Comparison of ENCODE assay signal across 1 cellular context in the genomic region with DNA sequence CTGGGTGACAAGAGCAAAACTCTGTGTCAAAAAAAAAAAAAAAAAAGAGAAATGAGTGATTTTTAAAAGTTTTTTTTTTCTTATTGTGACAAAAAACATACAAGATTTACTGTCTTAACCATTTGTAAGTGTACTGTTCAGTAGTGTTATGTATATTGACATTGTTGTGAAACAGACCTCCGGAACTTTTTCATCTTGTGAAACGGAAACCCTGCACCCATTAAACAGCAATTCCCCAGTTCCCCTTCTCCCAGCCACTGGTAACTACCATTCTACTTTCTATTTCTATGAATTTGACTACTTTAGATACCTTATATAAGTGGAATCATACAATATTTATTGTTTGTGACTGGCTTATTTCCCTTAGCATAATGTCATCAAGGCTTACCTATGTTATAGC.
TF ChIP-seq lines count a peak whose summit lies in the region.

No MANE protein-coding gene starts in this region.

TF ChIP-seq in GM12878, 131 proteins besides CTCF, POLR2A, EP300 and RAD21:
- TF ChIP-seq, protein P1, sequence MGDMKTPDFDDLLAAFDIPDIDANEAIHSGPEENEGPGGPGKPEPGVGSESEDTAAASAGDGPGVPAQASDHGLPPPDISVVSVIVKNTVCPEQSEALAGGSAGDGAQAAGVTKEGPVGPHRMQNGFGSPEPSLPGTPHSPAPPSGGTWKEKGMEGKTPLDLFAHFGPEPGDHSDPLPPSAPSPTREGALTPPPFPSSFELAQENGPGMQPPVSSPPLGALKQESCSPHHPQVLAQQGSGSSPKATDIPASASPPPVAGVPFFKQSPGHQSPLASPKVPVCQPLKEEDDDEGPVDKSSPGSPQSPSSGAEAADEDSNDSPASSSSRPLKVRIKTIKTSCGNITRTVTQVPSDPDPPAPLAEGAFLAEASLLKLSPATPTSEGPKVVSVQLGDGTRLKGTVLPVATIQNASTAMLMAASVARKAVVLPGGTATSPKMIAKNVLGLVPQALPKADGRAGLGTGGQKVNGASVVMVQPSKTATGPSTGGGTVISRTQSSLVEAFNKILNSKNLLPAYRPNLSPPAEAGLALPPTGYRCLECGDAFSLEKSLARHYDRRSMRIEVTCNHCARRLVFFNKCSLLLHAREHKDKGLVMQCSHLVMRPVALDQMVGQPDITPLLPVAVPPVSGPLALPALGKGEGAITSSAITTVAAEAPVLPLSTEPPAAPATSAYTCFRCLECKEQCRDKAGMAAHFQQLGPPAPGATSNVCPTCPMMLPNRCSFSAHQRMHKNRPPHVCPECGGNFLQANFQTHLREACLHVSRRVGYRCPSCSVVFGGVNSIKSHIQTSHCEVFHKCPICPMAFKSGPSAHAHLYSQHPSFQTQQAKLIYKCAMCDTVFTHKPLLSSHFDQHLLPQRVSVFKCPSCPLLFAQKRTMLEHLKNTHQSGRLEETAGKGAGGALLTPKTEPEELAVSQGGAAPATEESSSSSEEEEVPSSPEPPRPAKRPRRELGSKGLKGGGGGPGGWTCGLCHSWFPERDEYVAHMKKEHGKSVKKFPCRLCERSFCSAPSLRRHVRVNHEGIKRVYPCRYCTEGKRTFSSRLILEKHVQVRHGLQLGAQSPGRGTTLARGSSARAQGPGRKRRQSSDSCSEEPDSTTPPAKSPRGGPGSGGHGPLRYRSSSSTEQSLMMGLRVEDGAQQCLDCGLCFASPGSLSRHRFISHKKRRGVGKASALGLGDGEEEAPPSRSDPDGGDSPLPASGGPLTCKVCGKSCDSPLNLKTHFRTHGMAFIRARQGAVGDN (IDR thresholded peaks at IDR 0.05), result no peak
- no peak for TF ChIP-seq CHD4 (IDR thresholded peaks at IDR 0.05)
- TF ChIP-seq SPI1 (IDR thresholded peaks at IDR 0.05; ENCODE audit: borderline replicate concordance, insufficient read depth, low read depth, low read length), result peak; percentile 16; the same call in 1 of the 2 replicates
- TF ChIP-seq MTA3 (IDR thresholded peaks at IDR 0.05; ENCODE audit: borderline replicate concordance, low read length), result no peak
- TF ChIP-seq BCL11A (IDR thresholded peaks at IDR 0.05; ENCODE audit: low read depth, low read length), result no peak
TF ChIP-seq in GM12878: peak in this region for 1.
